Comparison of ENCODE assay signal across 15 cellular contexts in genomic region chr3:188558343-188559068, GRCh38.
DNase-seq lines count a peak whose midpoint lies in the region; ATAC-seq and TF ChIP-seq lines count a peak whose summit lies in the region.
"Had no signal": no experiment of that assay in that cellular context is flagged by ENCODE, and none has a peak within 500 bp of the region (broad histone marks: within the 10 kb centered on the region; RNA-seq: fewer than 3 reads in every experiment).

No MANE protein-coding gene starts in this region.

- no peak for DNase-seq in left ventricle myocardium superior
- no peak for DNase-seq in Right ventricle myocardium inferior (ENCODE audit: missing footprints)
- DNase-seq in astrocyte of the spinal cord (ENCODE audit: low read depth, low spot score), result peak; percentile 44
- DNase-seq in left lobe of liver (ENCODE audit: low spot score), result no peak
- DNase-seq in upper lobe of right lung, result no peak
- DNase-seq in NCI-H146 (lab: John Stamatoyannopoulos, UW), result no peak
- DNase-seq: activated naive CD4-positive, alpha-beta T cell treated with anti-CD3 and anti-CD28 coated beads for 36 hours; DMS79 treated with DMSO at 0.1 percent for 48 hours; mammary epithelial cell; NCI-H2171 treated with DMSO at 0.1 percent for 48 hours; nucleus accumbens; Right ventricle myocardium superior; substantia nigra had no signal

- no peaks in the 10 kb centered on the region for H3K27me3 ChIP-seq in upper lobe of right lung

- TF ChIP-seq CTCF in astrocyte of the spinal cord (IDR thresholded peaks at IDR 0.05; ENCODE audit: low read depth, low read length), result no peak
- TF ChIP-seq CTCF in upper lobe of right lung (IDR thresholded peaks at IDR 0.05), result no peak

- H3K9me3 ChIP-seq in upper lobe of right lung, result no peaks in the 10 kb centered on the region

- H3K27ac ChIP-seq in upper lobe of right lung, result no peak overlapping the region

- H3K4me3 ChIP-seq in astrocyte of the spinal cord (ENCODE audit: low read depth, low read length), result no peak overlapping the region
- H3K4me3 ChIP-seq in upper lobe of right lung, result no peak overlapping the region

- intact Hi-C loops in left ventricle myocardium superior (cut with micrococcal nuclease) (no loop called here), Right ventricle myocardium inferior (cut with DNase I) (no loop called here), upper lobe of right lung (cut with DNase I) (no loop called here)

- H3K36me3 ChIP-seq in upper lobe of right lung, result no peaks in the 10 kb centered on the region

- ATAC-seq in left ventricle myocardium superior (peak; percentile 30), Right ventricle myocardium inferior (no peak), left lobe of liver (peak; percentile 54), upper lobe of right lung (peak; percentile 56), HG03432 (IDR thresholded peaks at IDR 0.05; ENCODE audit: unreplicated experiment) (no peak), GM21619 (IDR thresholded peaks at IDR 0.05; ENCODE audit: unreplicated experiment) (no peak)

- in situ Hi-C loops in astrocyte of the spinal cord (cut with HindIII; ENCODE audit: low sequenced_read_pairs), result no loop called here

- H3K4me1 ChIP-seq in upper lobe of right lung, result peaks cover 5% of the 10 kb centered on the region

Comparison
In these comparisons a context has a peak if more than half of its experiments do, and no peak if none do; other contexts are left out.
1. ATAC-seq: peak in left ventricle myocardium superior (single experiment), left lobe of liver (single experiment) and upper lobe of right lung (single experiment); none in Right ventricle myocardium inferior (single experiment), HG03432 (single experiment) and GM21619 (single experiment).